14 cellular contexts compared by ENCODE assay signal in genomic region chr17:71970312-71970711, GRCh38.
DNase-seq lines count a peak whose midpoint lies in the region; ATAC-seq and FAIRE-seq lines count a peak whose summit lies in the region.
"Had no signal": no experiment of that assay in that cellular context is flagged by ENCODE, and none has a peak within 500 bp of the region (broad histone marks: within the 10 kb centered on the region; RNA-seq: fewer than 3 reads in every experiment).

No MANE protein-coding gene starts in this region.

- ATAC-seq in activated naive CD4-positive, alpha-beta T cell treated with anti-CD3 and anti-CD28 coated beads, Interleukin-2, amount 50 U/mL, for 72 hours, result peak; percentile 32 to 34
- peak; percentile 62 for ATAC-seq in HG03565 (IDR thresholded peaks at IDR 0.05; ENCODE audit: unreplicated experiment)
- ATAC-seq: effector memory CD8-positive, alpha-beta T cell had no signal

- DNase-seq in activated naive CD4-positive, alpha-beta T cell treated with anti-CD3 and anti-CD28 coated beads, Interleukin-2, amount 50 U/mL, for 72 hours (ENCODE audit: low spot score in 2 of 2), result no peak
- no peak for DNase-seq in activated naive CD4-positive, alpha-beta T cell (lab: John Stamatoyannopoulos, UW)
- DNase-seq in caudate nucleus (lab: John Stamatoyannopoulos, UW) (peak in 13 of 61 donors; percentile 3 to 68 (median 21)), urothelium cell line (ENCODE audit: low spot score) (peak; percentile 60), SK-N-DZ (ENCODE audit: low spot score) (no peak), T1000 (lab: John Stamatoyannopoulos, UW) (no peak), middle frontal gyrus (ENCODE audit: extremely low spot score, low spot score) (no peak)
- DNase-seq: DMS79; effector memory CD8-positive, alpha-beta T cell; Karpas-422; thyroid gland had no signal

- peak overlapping the region; percentile 19 for H3K27ac ChIP-seq in caudate nucleus (ENCODE audit: low read depth, low read length)
- H3K27ac ChIP-seq: Peyer's patch, right atrium auricular region, thyroid gland had no signal

- peaks cover 4 to 12% of the 10 kb centered on the region in 2 donors for H3K9me3 Mint-ChIP-seq in activated naive CD4-positive, alpha-beta T cell treated with anti-CD3 and anti-CD28 coated beads, Interleukin-2, amount 50 U/mL, for 72 hours

- no peak overlapping the region for H3K27ac Mint-ChIP-seq in activated naive CD4-positive, alpha-beta T cell treated with anti-CD3 and anti-CD28 coated beads, Interleukin-2, amount 50 U/mL, for 72 hours
- H3K27ac Mint-ChIP-seq: effector memory CD8-positive, alpha-beta T cell had no signal

- FAIRE-seq in urothelium cell line (lab: Jason Lieb, UNC), result peak; percentile 77

- no peaks in the 10 kb centered on the region for H3K36me3 Mint-ChIP-seq in activated naive CD4-positive, alpha-beta T cell treated with anti-CD3 and anti-CD28 coated beads, Interleukin-2, amount 50 U/mL, for 72 hours
